ENCODE assay signal across 10 cellular contexts in genomic region chr12:47744005-47744651, GRCh38. TPM values are rescaled to one million over a fixed set of nuclear protein-coding genes. Genes with fewer than 3 reads are reported as not detected.
DNase-seq lines count a peak whose midpoint lies in the region; ATAC-seq, FAIRE-seq and TF ChIP-seq lines count a peak whose summit lies in the region.
"Had no signal": no experiment of that assay in that cellular context is flagged by ENCODE, and none has a peak within 500 bp of the region (broad histone marks: within the 10 kb centered on the region; RNA-seq: fewer than 3 reads in every experiment).

No MANE protein-coding gene starts in this region.

- H3K36me3 ChIP-seq in left ventricle myocardium inferior (peaks cover 28% of the 10 kb centered on the region), SU-DHL-6 (ENCODE audit: low read length) (no peaks in the 10 kb centered on the region), K562 (ENCODE audit: control insufficient read depth, insufficient read depth, low read length) (no peaks in the 10 kb centered on the region), uterus (no peaks in the 10 kb centered on the region)

- TF ChIP-seq POLR2A in K562 (conservative IDR thresholded peaks at IDR 0.05) = no peak
- no peak for TF ChIP-seq POLR2A in uterus (IDR thresholded peaks at IDR 0.05)

- H3K4me3 ChIP-seq in left ventricle myocardium inferior = no peak overlapping the region
- H3K4me3 ChIP-seq in right cardiac atrium (ENCODE audit: low read length) = no peak overlapping the region
- no peak overlapping the region for H3K4me3 ChIP-seq in SU-DHL-6 (ENCODE audit: insufficient read depth, low read length, poor library complexity, severe bottlenecking)
- no peak overlapping the region for H3K4me3 ChIP-seq in K562
- H3K4me3 ChIP-seq in uterus = no peak overlapping the region

- H3K9me3 ChIP-seq in left ventricle myocardium inferior (replicated peaks) (no peaks in the 10 kb centered on the region), right cardiac atrium (ENCODE audit: control insufficient read depth, low read length) (no peaks in the 10 kb centered on the region), SU-DHL-6 (ENCODE audit: insufficient read depth, low read length) (no peaks in the 10 kb centered on the region), K562 (replicated peaks; ENCODE audit: control insufficient read depth, insufficient read depth, low read depth, low read length) (no peaks in the 10 kb centered on the region), uterus (no peaks in the 10 kb centered on the region)

- CTCF ChIA-PET in K562 (lab: Yijun Ruan, JAX; ENCODE audit: low intra/inter-chr PET ratio) = interaction anchor here (0.6 to 5.5 kb wide), 7 partner anchors 16 to 446 kb away, joined by 3 to 59 read pairs (median 16); partner anchors contain the start of gene SLC48A1

- 67% methylated on average over 10 of the region's 10 CpGs for WGBS in right cardiac atrium
- WGBS in K562 (ENCODE audit: insufficient coverage, low coverage, missing lambda C conversion rate) = 5% methylated on average over 8 of the region's 10 CpGs

- H3K27me3 ChIP-seq in left ventricle myocardium inferior (ENCODE audit: low read depth) = no peaks in the 10 kb centered on the region
- no peaks in the 10 kb centered on the region for H3K27me3 ChIP-seq in right cardiac atrium (ENCODE audit: control insufficient read depth, insufficient read depth)
- no peaks in the 10 kb centered on the region for H3K27me3 ChIP-seq in SU-DHL-6 (ENCODE audit: low read length)
- H3K27me3 ChIP-seq in K562 (ENCODE audit: control insufficient read depth in 2 of 2, insufficient read depth in 2 of 2, low read length in 2 of 2) = peaks cover 21 to 59% of the 10 kb centered on the region in 2 experiments
- no peaks in the 10 kb centered on the region for H3K27me3 ChIP-seq in uterus

- H3K36me3 Mint-ChIP-seq in mesothelial cell of epicardium = no peaks in the 10 kb centered on the region
- H3K36me3 Mint-ChIP-seq: activated naive CD8-positive, alpha-beta T cell had no signal

- H3K79me2 ChIP-seq in SU-DHL-6 (ENCODE audit: insufficient read depth, low read length) (no peaks in the 10 kb centered on the region), K562 (ENCODE audit: control insufficient read depth, insufficient read depth, low read length) (no peaks in the 10 kb centered on the region)

- no peak overlapping the region for H3K27ac Mint-ChIP-seq in mesothelial cell of epicardium
- H3K27ac Mint-ChIP-seq: activated naive CD8-positive, alpha-beta T cell had no signal

- ATAC-seq in right cardiac atrium (no peak), K562 (peak; percentile 52; the same call in 2 of the 3 replicates), GM18511 (IDR thresholded peaks at IDR 0.05; ENCODE audit: unreplicated experiment) (no peak)

- H3K4me2 ChIP-seq in SU-DHL-6 (ENCODE audit: low read depth, low read length, poor library complexity, severe bottlenecking) (no peak overlapping the region), K562 (ENCODE audit: insufficient read depth, low read length) (no peak overlapping the region)

- in situ Hi-C loops in K562 (cut with MboI) = no loop called here

- H3F3A ChIP-seq in SU-DHL-6 (ENCODE audit: insufficient read depth) = peaks cover 5% of the 10 kb centered on the region

- peak; percentile 72 to 78 for TF ChIP-seq RAD21 in K562 (CRISPR knock-in tag; conservative IDR thresholded peaks at IDR 0.05 in 1 of 2, IDR thresholded peaks at IDR 0.05 in 1 of 2)

- H3K27me3 Mint-ChIP-seq in mesothelial cell of epicardium (ENCODE audit: low read depth) = no peaks in the 10 kb centered on the region
- H3K27me3 Mint-ChIP-seq: activated naive CD8-positive, alpha-beta T cell had no signal

- TF ChIP-seq CTCF in left ventricle myocardium inferior (IDR thresholded peaks at IDR 0.05; ENCODE audit: borderline replicate concordance) = peak; percentile 49
- TF ChIP-seq CTCF in SU-DHL-6 (IDR thresholded peaks at IDR 0.05; ENCODE audit: insufficient read depth, low read length, poor library complexity, severe bottlenecking) = peak; percentile 36
- peak; percentile 69 to 77 (median 73) for TF ChIP-seq CTCF in K562 (IDR thresholded peaks at IDR 0.05 in 2 of 3, conservative IDR thresholded peaks at IDR 0.05 in 1 of 3; ENCODE audit: insufficient read depth in 2 of 3, low read depth in 1 of 3, low read length in 3 of 3)
- peak; percentile 64 for TF ChIP-seq CTCF in mesothelial cell of epicardium (IDR thresholded peaks at IDR 0.05; ENCODE audit: unreplicated experiment)
- TF ChIP-seq CTCF in uterus (IDR thresholded peaks at IDR 0.05) = peak in 3 of 4 experiments; percentile 31 to 44 (median 33)

- POLR2A ChIA-PET in K562 (lab: Yijun Ruan, JAX) = interaction anchor here (0.6 to 2.0 kb wide), 9 partner anchors 11 to 211 kb away, joined by 3 to 5 read pairs (median 3); partner anchors contain the start of gene RAPGEF3

- H3K9me2 ChIP-seq in SU-DHL-6 (replicated peaks; ENCODE audit: insufficient read depth, low read length) = no peaks in the 10 kb centered on the region

- TF ChIP-seq EP300 in K562 (IDR thresholded peaks at IDR 0.05; ENCODE audit: low read length) = no peak

- DNase-seq in left ventricle myocardium inferior (no peak), right cardiac atrium (no peak), K562 (ENCODE audit: extremely low read depth in 1 of 4, low spot score in 3 of 4) (peak; percentile 38 to 48 (median 44)), mesothelial cell of epicardium (ENCODE audit: low spot score in 2 of 2, unreplicated experiment in 2 of 2) (no peak), uterus (no peak), 8988T (no peak)

- H3K9me3 Mint-ChIP-seq in mesothelial cell of epicardium = no peaks in the 10 kb centered on the region

- H3K4me1 Mint-ChIP-seq in mesothelial cell of epicardium = peaks cover 25% of the 10 kb centered on the region

- BruUV-seq in K562 (replicated peaks; lab: Mats Ljungman, UMichigan) = no TSS peak

- H3K4me1 ChIP-seq in left ventricle myocardium inferior (peaks cover 51% of the 10 kb centered on the region), right cardiac atrium (ENCODE audit: control insufficient read depth, insufficient read depth, low read length) (peaks cover 14% of the 10 kb centered on the region), K562 (replicated peaks in 1 of 2; ENCODE audit: control insufficient read depth in 2 of 2, insufficient read depth in 2 of 2, low read length in 2 of 2) (peaks cover 19 to 48% of the 10 kb centered on the region in 2 experiments), uterus (no peaks in the 10 kb centered on the region)

- intact Hi-C loops in left ventricle myocardium inferior (cut with micrococcal nuclease) (no loop called here), right cardiac atrium (cut with DNase I) (no loop called here), K562 (cut with micrococcal nuclease) (loop anchor here (2.0 kb wide), 1 partner anchor 23 kb away; no protein-coding TSS in a partner anchor), uterus (cut with DNase I; ENCODE audit: low total_unique reads) (loop anchor here (10.0 kb wide), 1 partner anchor 91 kb away; no protein-coding TSS in a partner anchor)

- H3K9me1 ChIP-seq in K562 (ENCODE audit: control insufficient read depth, insufficient read depth, low read length) = no peaks in the 10 kb centered on the region

- H3K9ac ChIP-seq in SU-DHL-6 (ENCODE audit: low read length) (no peak overlapping the region), K562 (ENCODE audit: insufficient read depth in 1 of 2, low read depth in 2 of 2, low read length in 2 of 2) (peak overlapping the region in 1 of 2 experiments; percentile 81; a peak in 2 of 4 replicates)

- H2AFZ ChIP-seq in SU-DHL-6 (ENCODE audit: low read depth, low read length, severe bottlenecking) (no peak overlapping the region), K562 (ENCODE audit: low read depth, low read length) (no peak overlapping the region)

- H4K20me1 ChIP-seq in SU-DHL-6 (ENCODE audit: low read depth, low read length) = no peaks in the 10 kb centered on the region
- no peaks in the 10 kb centered on the region; the same call in 1 of the 2 replicates for H4K20me1 ChIP-seq in K562 (replicated peaks; ENCODE audit: control insufficient read depth, insufficient read depth, low read length)

- FAIRE-seq in K562 (lab: Jason Lieb, UNC) = peak; percentile 79
- FAIRE-seq: G401.6 had no signal

- H3K4me3 Mint-ChIP-seq in mesothelial cell of epicardium = no peak overlapping the region
- H3K4me3 Mint-ChIP-seq: activated naive CD8-positive, alpha-beta T cell had no signal

- H3K27ac ChIP-seq in left ventricle myocardium inferior (replicated peaks) = no peak overlapping the region
- H3K27ac ChIP-seq in right cardiac atrium (ENCODE audit: low read length) = no peak overlapping the region
- H3K27ac ChIP-seq in SU-DHL-6 (ENCODE audit: low read depth, low read length) = no peak overlapping the region
- no peak overlapping the region for H3K27ac ChIP-seq in K562 (ENCODE audit: extremely low read depth, low read depth, low read length)
- no peak overlapping the region for H3K27ac ChIP-seq in uterus

RNA-seq across cellular contexts. Expression of gene RAPGEF3, which starts 14.6 kb away (rescaled TPM):
- total RNA-seq in left ventricle myocardium inferior (34.8 TPM), right cardiac atrium (10 to 100 TPM; 14.1 to 28.7 (median 23.3) TPM), K562 (2014; rRNA removed) (0.45 and 0.78 TPM in 2 replicates), K562 (2014; rRNA removed; fragmentation: Illumina TruSeq; extraction: Trizol) (0.15 and 0.16 TPM in 2 replicates), K562 (2015; rRNA removed; fragmentation: Illumina TruSeq; extraction: Trizol) (0.15 and 0.33 TPM in 2 replicates), K562 (2021) (0.78 and 1.3 TPM in 2 replicates), mesothelial cell of epicardium (18.0 to 20.9 TPM (median 19.4 TPM) in 3 replicates), uterus (100 to 1,000 TPM in 1 of 4 donors, 10 to 100 TPM in 3; 13.5 to 105 (median 48.7) TPM)
- polyA plus RNA-seq in right cardiac atrium (44.9 TPM), K562 (2011; rRNA removed) (0.38 and 0.61 TPM in 2 replicates), K562 (2014; fragmentation: Illumina TruSeq; extraction: Trizol) (0.37 and 0.43 TPM in 2 replicates), K562 (2014; fragmentation: Nextera tagmentation; extraction: Ambion mirVana) (under 1 TPM in 1 of 2 experiments, not detected in 1; 0.03 TPM), K562 (2014; rRNA removed) (0.44 and 1.1 TPM in 2 replicates)
- 1.5 and 4.3 TPM in 2 replicates for total RNA-seq in K562 (2011; cell fraction: chromatin; rRNA removed; ENCODE audit: low replicate concordance)
- 2.2 and 2.3 TPM in 2 replicates for total RNA-seq in K562 (2011; cell fraction: nucleolus; rRNA removed)
- 1.7 and 2.3 TPM in 2 replicates for total RNA-seq in K562 (2011; cell fraction: nucleoplasm; rRNA removed)
- polyA plus RNA-seq in K562 (2011; cell fraction: cytosol; rRNA removed) = 0.49 and 0.50 TPM in 2 replicates
- polyA plus RNA-seq in K562 (2011; cell fraction: nucleus; rRNA removed) = 2.9 and 5.0 TPM in 2 replicates
- polyA plus RNA-seq in K562 (2012) = 0.76 and 2.1 TPM in 2 replicates
- polyA minus RNA-seq in K562 (2011; rRNA and poly(A)+ RNA removed) = 0.60 and 0.78 TPM in 2 replicates
- not detected in 2 replicates for polyA minus RNA-seq in K562 (2011; cell fraction: cytosol; rRNA and poly(A)+ RNA removed)
- 1.3 and 3.3 TPM in 2 replicates for polyA minus RNA-seq in K562 (2011; cell fraction: nucleus; rRNA and poly(A)+ RNA removed)

RNA-seq across cellular contexts. Expression of gene ENDOU, which starts 18.8 kb away (rescaled TPM):
- total RNA-seq in left ventricle myocardium inferior (0.49 TPM), right cardiac atrium (under 1 TPM; 0.28 to 0.86 (median 0.51) TPM), K562 (2014; rRNA removed) (0.04 TPM in 1 of 2 replicates, not detected in the other), K562 (2014; rRNA removed; fragmentation: Illumina TruSeq; extraction: Trizol) (not detected in 2 replicates), K562 (2015; rRNA removed; fragmentation: Illumina TruSeq; extraction: Trizol) (not detected in 2 replicates), K562 (2021) (not detected in 2 replicates), mesothelial cell of epicardium (0.11 to 0.51 TPM (median 0.29 TPM) in 3 replicates), uterus (under 1 TPM in 2 of 4 donors, not detected in 2; 0.28 to 0.64 TPM)
- polyA plus RNA-seq in right cardiac atrium (0.45 TPM), K562 (2011; rRNA removed) (0.03 TPM in 1 of 2 replicates, not detected in the other), K562 (2014; fragmentation: Illumina TruSeq; extraction: Trizol) (not detected in 2 replicates), K562 (2014; fragmentation: Nextera tagmentation; extraction: Ambion mirVana) (not detected), K562 (2014; rRNA removed) (not detected in 2 replicates)
- total RNA-seq in K562 (2011; cell fraction: chromatin; rRNA removed; ENCODE audit: low replicate concordance) = not detected in 2 replicates
- not detected in 2 replicates for total RNA-seq in K562 (2011; cell fraction: nucleolus; rRNA removed)
- total RNA-seq in K562 (2011; cell fraction: nucleoplasm; rRNA removed) = not detected in 2 replicates
- 0.04 TPM in 1 of 2 replicates, not detected in the other for polyA plus RNA-seq in K562 (2011; cell fraction: cytosol; rRNA removed)
- polyA plus RNA-seq in K562 (2011; cell fraction: nucleus; rRNA removed) = 0.16 TPM in 1 of 2 replicates, not detected in the other
- 0.17 TPM in 1 of 2 replicates, not detected in the other for polyA plus RNA-seq in K562 (2012)
- polyA minus RNA-seq in K562 (2011; rRNA and poly(A)+ RNA removed) = 0.12 TPM in 1 of 2 replicates, not detected in the other
- not detected in 2 replicates for polyA minus RNA-seq in K562 (2011; cell fraction: cytosol; rRNA and poly(A)+ RNA removed)
- polyA minus RNA-seq in K562 (2011; cell fraction: nucleus; rRNA and poly(A)+ RNA removed) = not detected in 2 replicates

RNA-seq across cellular contexts. Expression of gene SLC48A1, which starts 28.9 kb away (rescaled TPM):
- total RNA-seq in left ventricle myocardium inferior (25.3 TPM), right cardiac atrium (10 to 100 TPM; 26.5 to 30.1 (median 27.6) TPM), K562 (2014; rRNA removed) (16.3 and 25.4 TPM in 2 replicates), K562 (2014; rRNA removed; fragmentation: Illumina TruSeq; extraction: Trizol) (13.1 and 18.3 TPM in 2 replicates), K562 (2015; rRNA removed; fragmentation: Illumina TruSeq; extraction: Trizol) (16.1 and 16.2 TPM in 2 replicates), K562 (2021) (37.5 and 41.9 TPM in 2 replicates), mesothelial cell of epicardium (25.3 to 27.7 TPM (median 27.0 TPM) in 3 replicates), uterus (10 to 100 TPM in 3 of 4 donors, 1 to 10 TPM in 1; 1.3 to 50.5 (median 15.4) TPM)
- polyA plus RNA-seq in right cardiac atrium (22.0 TPM), K562 (2011; rRNA removed) (10.7 and 15.7 TPM in 2 replicates), K562 (2014; fragmentation: Illumina TruSeq; extraction: Trizol) (28.6 and 30.4 TPM in 2 replicates), K562 (2014; fragmentation: Nextera tagmentation; extraction: Ambion mirVana) (10 to 100 TPM; 23.5 to 26.9 TPM), K562 (2014; rRNA removed) (18.7 and 23.6 TPM in 2 replicates)
- 18.5 and 36.8 TPM in 2 replicates for total RNA-seq in K562 (2011; cell fraction: chromatin; rRNA removed; ENCODE audit: low replicate concordance)
- total RNA-seq in K562 (2011; cell fraction: nucleolus; rRNA removed) = 31.2 and 31.5 TPM in 2 replicates
- 45.5 and 69.2 TPM in 2 replicates for total RNA-seq in K562 (2011; cell fraction: nucleoplasm; rRNA removed)
- polyA plus RNA-seq in K562 (2011; cell fraction: cytosol; rRNA removed) = 16.7 and 26.0 TPM in 2 replicates
- 25.7 and 35.1 TPM in 2 replicates for polyA plus RNA-seq in K562 (2011; cell fraction: nucleus; rRNA removed)
- 22.2 and 44.4 TPM in 2 replicates for polyA plus RNA-seq in K562 (2012)
- 7.6 and 8.9 TPM in 2 replicates for polyA minus RNA-seq in K562 (2011; rRNA and poly(A)+ RNA removed)
- 14.8 and 17.6 TPM in 2 replicates for polyA minus RNA-seq in K562 (2011; cell fraction: cytosol; rRNA and poly(A)+ RNA removed)
- 6.9 and 11.6 TPM in 2 replicates for polyA minus RNA-seq in K562 (2011; cell fraction: nucleus; rRNA and poly(A)+ RNA removed)

RNA-seq across cellular contexts. Expression of gene RPAP3, which starts 38.3 kb away (rescaled TPM):
- total RNA-seq in left ventricle myocardium inferior (24.2 TPM), right cardiac atrium (10 to 100 TPM; 15.4 to 22.8 (median 21.3) TPM), K562 (2014; rRNA removed) (34.2 and 44.0 TPM in 2 replicates), K562 (2014; rRNA removed; fragmentation: Illumina TruSeq; extraction: Trizol) (68.9 and 93.0 TPM in 2 replicates), K562 (2015; rRNA removed; fragmentation: Illumina TruSeq; extraction: Trizol) (70.2 and 75.8 TPM in 2 replicates), K562 (2021) (54.1 and 57.1 TPM in 2 replicates), mesothelial cell of epicardium (36.8 to 40.4 TPM (median 39.6 TPM) in 3 replicates), uterus (10 to 100 TPM; 16.8 to 33.6 (median 22.2) TPM)
- polyA plus RNA-seq in right cardiac atrium (11.9 TPM), K562 (2011; rRNA removed) (31.2 and 50.6 TPM in 2 replicates), K562 (2014; fragmentation: Illumina TruSeq; extraction: Trizol) (74.4 and 92.1 TPM in 2 replicates), K562 (2014; fragmentation: Nextera tagmentation; extraction: Ambion mirVana) (10 to 100 TPM; 40.0 to 50.9 TPM), K562 (2014; rRNA removed) (62.4 and 69.0 TPM in 2 replicates)
- 20.5 and 93.3 TPM in 2 replicates for total RNA-seq in K562 (2011; cell fraction: chromatin; rRNA removed; ENCODE audit: low replicate concordance)
- total RNA-seq in K562 (2011; cell fraction: nucleolus; rRNA removed) = 6.8 and 10.9 TPM in 2 replicates
- total RNA-seq in K562 (2011; cell fraction: nucleoplasm; rRNA removed) = 27.2 and 35.5 TPM in 2 replicates
- 4.7 and 9.4 TPM in 2 replicates for polyA plus RNA-seq in K562 (2011; cell fraction: cytosol; rRNA removed)
- polyA plus RNA-seq in K562 (2011; cell fraction: nucleus; rRNA removed) = 7.0 and 13.4 TPM in 2 replicates
- 39.9 and 43.0 TPM in 2 replicates for polyA plus RNA-seq in K562 (2012)
- polyA minus RNA-seq in K562 (2011; rRNA and poly(A)+ RNA removed) = 39.2 and 49.2 TPM in 2 replicates
- polyA minus RNA-seq in K562 (2011; cell fraction: cytosol; rRNA and poly(A)+ RNA removed) = 14.5 and 19.5 TPM in 2 replicates
- polyA minus RNA-seq in K562 (2011; cell fraction: nucleus; rRNA and poly(A)+ RNA removed) = 19.5 and 30.1 TPM in 2 replicates

Comparison
In these comparisons a context has a peak if more than half of its experiments do, and no peak if none do; other contexts are left out.
1. DNase-seq: peak in K562 (4 of 4); none in left ventricle myocardium inferior (single experiment), right cardiac atrium (0 of 3), mesothelial cell of epicardium (0 of 2), uterus (0 of 2) and 8988T (single experiment).
2. intact Hi-C loops: an anchor here in K562 (2.0 kb wide) and uterus (10.0 kb wide); none called in left ventricle myocardium inferior and right cardiac atrium.
3. Peak in every context shown above with its lines, with median percentiles within 50 percentile points of each other: CTCF ChIP-seq.